1 cellular context compared by ENCODE assay signal in genomic region chr4:140373328-140374129, GRCh38.
TF ChIP-seq lines count a peak whose summit lies in the region.

TSS of gene SCOC (plus strand) at chr4:140373646. CDS start at chr4:140379171, 5,525 bp downstream.

TF ChIP-seq in HepG2, 621 proteins besides CTCF, POLR2A, EP300 and RAD21 (continued from another document and continues in another):
- TF ChIP-seq ZFP91 (CRISPR knock-in tag; IDR thresholded peaks at IDR 0.05; ENCODE audit: borderline replicate concordance) = peak; percentile 86; the same call in 1 of the 2 replicates
- TF ChIP-seq MTERF4 (CRISPR knock-in tag; IDR thresholded peaks at IDR 0.05) = peak; percentile 33; the same call in 1 of the 2 replicates
- TF ChIP-seq MED8 (CRISPR knock-in tag; IDR thresholded peaks at IDR 0.05; ENCODE audit: insufficient replicate concordance) = no peak
- TF ChIP-seq ZNF646 (CRISPR knock-in tag; IDR thresholded peaks at IDR 0.05) = 0 out of 2 replicates have a peak, but pooled peaks have one; percentile 33
- TF ChIP-seq FOXP4 (CRISPR knock-in tag; IDR thresholded peaks at IDR 0.05) = peak; percentile 62
- peak; percentile 70 for TF ChIP-seq BCL3 (CRISPR knock-in tag; IDR thresholded peaks at IDR 0.05)
- TF ChIP-seq HOXA9 (CRISPR knock-in tag; IDR thresholded peaks at IDR 0.05; ENCODE audit: borderline replicate concordance) = no peak
- no peak; the same call in 1 of the 2 replicates for TF ChIP-seq SP140L (CRISPR knock-in tag; IDR thresholded peaks at IDR 0.05; ENCODE audit: borderline replicate concordance)
- peak; percentile 39; the same call in 1 of the 2 replicates for TF ChIP-seq GATA4 (IDR thresholded peaks at IDR 0.05; ENCODE audit: borderline replicate concordance, low read depth)
- peak; percentile 69; the same call in 1 of the 2 replicates for TF ChIP-seq SAFB2 (CRISPR knock-in tag; IDR thresholded peaks at IDR 0.05; ENCODE audit: borderline replicate concordance, low read depth)
- TF ChIP-seq YEATS4 (CRISPR knock-in tag; IDR thresholded peaks at IDR 0.05; ENCODE audit: borderline replicate concordance) = peak; percentile 95
- TF ChIP-seq ZNF780A (CRISPR knock-in tag; IDR thresholded peaks at IDR 0.05) = no peak
- 0 out of 2 replicates have a peak, but pooled peaks have one; percentile 19 for TF ChIP-seq RNF2 (conservative IDR thresholded peaks at IDR 0.05; ENCODE audit: low read depth)
- peak; percentile 86 for TF ChIP-seq MEIS1 (CRISPR knock-in tag; IDR thresholded peaks at IDR 0.05; ENCODE audit: borderline replicate concordance)
- TF ChIP-seq ZNF549 (CRISPR knock-in tag; IDR thresholded peaks at IDR 0.05) = 0 out of 2 replicates have a peak, but pooled peaks have one; percentile 35
- peak; percentile 91 for TF ChIP-seq UBTF (CRISPR knock-in tag; IDR thresholded peaks at IDR 0.05)
- peak; percentile 19; the same call in 1 of the 2 replicates for TF ChIP-seq ZBTB34 (CRISPR knock-in tag; IDR thresholded peaks at IDR 0.05)
- no peak; the same call in 1 of the 2 replicates for TF ChIP-seq ZNF615 (CRISPR knock-in tag; IDR thresholded peaks at IDR 0.05; ENCODE audit: borderline replicate concordance)
- TF ChIP-seq DMAP1 (CRISPR knock-in tag; IDR thresholded peaks at IDR 0.05) = peak; percentile 75
- TF ChIP-seq HOXA3 (CRISPR knock-in tag; IDR thresholded peaks at IDR 0.05) = peak; percentile 55; the same call in 1 of the 2 replicates
- no peak for TF ChIP-seq THYN1 (CRISPR knock-in tag; IDR thresholded peaks at IDR 0.05; ENCODE audit: borderline replicate concordance, low read depth)
- no peak for TF ChIP-seq SMAD9 (CRISPR knock-in tag; IDR thresholded peaks at IDR 0.05)
- 0 out of 2 replicates have a peak, but pooled peaks have one; percentile 5 for TF ChIP-seq ATF2 (CRISPR knock-in tag; IDR thresholded peaks at IDR 0.05)
- peak; percentile 83 for TF ChIP-seq RFXAP (CRISPR knock-in tag; IDR thresholded peaks at IDR 0.05; ENCODE audit: borderline replicate concordance)
- peak; percentile 89 for TF ChIP-seq ZNF704 (CRISPR knock-in tag; IDR thresholded peaks at IDR 0.05; ENCODE audit: borderline replicate concordance)
- peak; percentile 90; the same call in 1 of the 2 replicates for TF ChIP-seq TBX2 (CRISPR knock-in tag; IDR thresholded peaks at IDR 0.05; ENCODE audit: borderline replicate concordance)
- peak; percentile 59; the same call in 1 of the 2 replicates for TF ChIP-seq FOXC1 (CRISPR knock-in tag; IDR thresholded peaks at IDR 0.05; ENCODE audit: borderline replicate concordance)
- TF ChIP-seq HOXA5 (CRISPR knock-in tag; IDR thresholded peaks at IDR 0.05) = peak; percentile 91
- TF ChIP-seq AFF4 (CRISPR knock-in tag; IDR thresholded peaks at IDR 0.05) = 0 out of 2 replicates have a peak, but pooled peaks have one; percentile 20
- peak; percentile 77 for TF ChIP-seq ZNF772 (CRISPR knock-in tag; IDR thresholded peaks at IDR 0.05)
